ENCODE assay signal across 16 cellular contexts in the genomic region with DNA sequence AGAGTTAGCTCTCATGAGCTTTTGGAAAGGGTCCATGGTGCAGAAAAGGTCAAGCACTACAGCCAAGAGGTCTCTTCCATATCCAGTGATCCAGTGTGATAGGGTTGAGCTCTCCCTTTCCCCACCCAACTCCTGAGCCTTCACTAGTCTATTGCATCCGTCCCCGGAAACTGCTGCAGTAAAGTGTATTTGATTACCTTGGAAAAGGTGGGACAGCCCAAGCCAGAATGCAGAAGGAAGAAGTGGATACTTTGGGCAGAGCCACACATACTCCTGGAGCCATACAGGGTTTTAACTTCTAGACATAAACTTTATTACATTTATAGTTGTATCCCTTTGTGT. TPM values are rescaled to one million over a fixed set of nuclear protein-coding genes. Genes with fewer than 3 reads are reported as not detected.
DNase-seq lines count a peak whose midpoint lies in the region; ATAC-seq and TF ChIP-seq lines count a peak whose summit lies in the region.
"Had no signal": no experiment of that assay in that cellular context is flagged by ENCODE, and none has a peak within 500 bp of the region (broad histone marks: within the 10 kb centered on the region; RNA-seq: fewer than 3 reads in every experiment).

No MANE protein-coding gene starts in this region.

- peak overlapping the region in 6 of 8 donors; percentile 32 to 88 (median 66) for H3K27ac Mint-ChIP-seq in CD8-positive, alpha-beta memory T cell
- H3K27ac Mint-ChIP-seq in memory B cell: peak overlapping the region; percentile 76
- H3K27ac Mint-ChIP-seq in stimulated activated memory B cell treated with anti-CD40 and anti-IgM and Interleukin-4, amounts not matched to agents 10 μg/mL and 1 μg/mL and 100 μg/mL, for 72 hours: peak overlapping the region; percentile 78
- H3K27ac Mint-ChIP-seq in nephron progenitor cell: no peak overlapping the region
- H3K27ac Mint-ChIP-seq: activated CD4-positive, alpha-beta T cell treated with anti-CD3 and anti-CD28 coated beads, Interleukin-2, amount 10 ng/mL, durations not matched to agents 24 days and 14 days had no signal

- peaks cover 3 to 78% (median 18%) of the 10 kb centered on the region in 3 donors for H3K36me3 Mint-ChIP-seq in CD8-positive, alpha-beta memory T cell
- H3K36me3 Mint-ChIP-seq in memory B cell (peaks cover 34% of the 10 kb centered on the region), nephron progenitor cell (ENCODE audit: low read depth) (peaks cover 17% of the 10 kb centered on the region)
- peaks cover 49% of the 10 kb centered on the region for H3K36me3 Mint-ChIP-seq in stimulated activated memory B cell treated with anti-CD40 and anti-IgM and Interleukin-4, amounts not matched to agents 10 μg/mL and 1 μg/mL and 100 μg/mL, for 72 hours

- no peaks in the 10 kb centered on the region for H3K9me3 Mint-ChIP-seq in CD8-positive, alpha-beta memory T cell
- H3K9me3 Mint-ChIP-seq in memory B cell (no peaks in the 10 kb centered on the region), nephron progenitor cell (no peaks in the 10 kb centered on the region)
- no peaks in the 10 kb centered on the region for H3K9me3 Mint-ChIP-seq in stimulated activated memory B cell treated with anti-CD40 and anti-IgM and Interleukin-4, amounts not matched to agents 10 μg/mL and 1 μg/mL and 100 μg/mL, for 72 hours
- H3K9me3 Mint-ChIP-seq: activated CD4-positive, alpha-beta T cell treated with anti-CD3 and anti-CD28 coated beads, Interleukin-2, amount 10 ng/mL, durations not matched to agents 24 days and 14 days had no signal

- POLR2A ChIA-PET in CD8-positive, alpha-beta memory T cell (lab: Charles Lee): interaction anchor here (0.7 to 4.8 kb wide), 4 partner anchors 10 to 82 kb away, joined by 3 to 41 read pairs (median 4); partner anchors contain the start of gene TMBIM1

- H3K4me1 Mint-ChIP-seq in CD8-positive, alpha-beta memory T cell: peaks cover 33 to 57% (median 34%) of the 10 kb centered on the region in 3 donors
- H3K4me1 Mint-ChIP-seq in memory B cell (peaks cover 43% of the 10 kb centered on the region), nephron progenitor cell (peaks cover 28% of the 10 kb centered on the region)
- H3K4me1 Mint-ChIP-seq in stimulated activated memory B cell treated with anti-CD40 and anti-IgM and Interleukin-4, amounts not matched to agents 10 μg/mL and 1 μg/mL and 100 μg/mL, for 72 hours: peaks cover 66% of the 10 kb centered on the region

- peaks cover 53% of the 10 kb centered on the region for H3K36me3 ChIP-seq in CD8-positive, alpha-beta memory T cell (ENCODE audit: insufficient read depth, low read length)

- peak overlapping the region in 1 of 7 donors; percentile 53 for H3K4me3 Mint-ChIP-seq in CD8-positive, alpha-beta memory T cell
- H3K4me3 Mint-ChIP-seq in memory B cell (peak overlapping the region; percentile 56), nephron progenitor cell (no peak overlapping the region)
- H3K4me3 Mint-ChIP-seq in stimulated activated memory B cell treated with anti-CD40 and anti-IgM and Interleukin-4, amounts not matched to agents 10 μg/mL and 1 μg/mL and 100 μg/mL, for 72 hours: no peak overlapping the region
- H3K4me3 Mint-ChIP-seq: activated CD4-positive, alpha-beta T cell treated with anti-CD3 and anti-CD28 coated beads, Interleukin-2, amount 10 ng/mL, durations not matched to agents 24 days and 14 days had no signal

- H3K27ac ChIP-seq in CD8-positive, alpha-beta memory T cell (ENCODE audit: low read depth, low read length): no peak overlapping the region
- H3K27ac ChIP-seq in VCaP: peak overlapping the region; percentile 66; the same call in 1 of the 2 replicates
- H3K27ac ChIP-seq: C4-2B, cardiac muscle cell had no signal

- TF ChIP-seq CTCF in VCaP (conservative IDR thresholded peaks at IDR 0.05): no peak
- no peak for TF ChIP-seq CTCF in nephron progenitor cell (IDR thresholded peaks at IDR 0.05)

- no peaks in the 10 kb centered on the region for H3K27me3 Mint-ChIP-seq in CD8-positive, alpha-beta memory T cell
- no peaks in the 10 kb centered on the region for H3K27me3 Mint-ChIP-seq in memory B cell
- H3K27me3 Mint-ChIP-seq in stimulated activated memory B cell treated with anti-CD40 and anti-IgM and Interleukin-4, amounts not matched to agents 10 μg/mL and 1 μg/mL and 100 μg/mL, for 72 hours: no peaks in the 10 kb centered on the region
- H3K27me3 Mint-ChIP-seq in nephron progenitor cell (ENCODE audit: low read depth, poor library complexity): no peaks in the 10 kb centered on the region

- no peaks in the 10 kb centered on the region for H3K9me3 ChIP-seq in CD8-positive, alpha-beta memory T cell (ENCODE audit: low read length)

- H3K4me3 ChIP-seq in CD8-positive, alpha-beta memory T cell (ENCODE audit: low read length): no peak overlapping the region
- H3K4me3 ChIP-seq: cardiac muscle cell had no signal

- CTCF ChIA-PET in CD8-positive, alpha-beta memory T cell (lab: Charles Lee): interaction anchor here (0.8 to 8.4 kb wide), 12 partner anchors 10 to 132 kb away, joined by 3 to 144 read pairs (median 6); partner anchors contain the start of genes CATIP and TMBIM1

- no peaks in the 10 kb centered on the region for H3K27me3 ChIP-seq in CD8-positive, alpha-beta memory T cell (ENCODE audit: insufficient read depth, low read length, poor library complexity, severe bottlenecking)
- H3K27me3 ChIP-seq: cardiac muscle cell had no signal

- ATAC-seq in memory B cell (ENCODE audit: low read depth): no peak
- no peak for ATAC-seq in stimulated activated memory B cell treated with anti-CD40 and anti-IgM and Interleukin-4, amounts not matched to agents 10 μg/mL and 1 μg/mL and 100 μg/mL, for 72 hours
- ATAC-seq: left lobe of liver had no signal

- DNase-seq in CD8-positive, alpha-beta memory T cell: no peak
- no peak for DNase-seq in memory B cell (ENCODE audit: low spot score in 2 of 2)
- no peak for DNase-seq in dedifferentiated amniotic fluid mesenchymal stem cell (ENCODE audit: extremely low spot score)
- DNase-seq in nephron progenitor cell: no peak
- no peak for DNase-seq in NCI-H774 (lab: John Stamatoyannopoulos, UW)
- DNase-seq: activated CD4-positive, alpha-beta T cell treated with anti-CD3 and anti-CD28 coated beads, Interleukin-2, amount 10 ng/mL, durations not matched to agents 24 days and 14 days; activated effector memory CD4-positive, alpha-beta T cell treated with anti-CD3 and anti-CD28 coated beads, Interleukin-2, amount 50 U/mL, for 16 hours; Karpas-422; NCI-H1694; NCI-H526; stimulated activated CD4-positive, alpha-beta T cell treated with anti-CD3 and anti-CD28 coated beads, Interleukin-15, amount 100 ng/mL, for 24 hours had no signal

- H3K4me1 ChIP-seq in CD8-positive, alpha-beta memory T cell (ENCODE audit: insufficient read depth, low read length): peaks cover 31% of the 10 kb centered on the region

RNA-seq across cellular contexts. Expression of gene PNKD, which starts 3.6 kb away (rescaled TPM):
- 10 to 100 TPM; 26.8 to 31.6 TPM for total RNA-seq in CD8-positive, alpha-beta memory T cell
- 111 TPM for polyA plus RNA-seq in CD8-positive, alpha-beta memory T cell

RNA-seq across cellular contexts. Expression of gene AAMP, which starts 3.9 kb away (rescaled TPM):
- 10 to 100 TPM; 94.8 to 95.2 TPM for total RNA-seq in CD8-positive, alpha-beta memory T cell
- 86.1 TPM for polyA plus RNA-seq in CD8-positive, alpha-beta memory T cell

RNA-seq across cellular contexts. Expression of gene GPBAR1, which starts 13.1 kb away (rescaled TPM):
- total RNA-seq in CD8-positive, alpha-beta memory T cell: under 1 TPM; 0.51 to 0.72 TPM
- not detected for polyA plus RNA-seq in CD8-positive, alpha-beta memory T cell

RNA-seq across cellular contexts. Expression of gene TMBIM1, which starts 18.4 kb away (rescaled TPM):
- 10 to 100 TPM; 82.3 to 92.3 TPM for total RNA-seq in CD8-positive, alpha-beta memory T cell
- polyA plus RNA-seq in CD8-positive, alpha-beta memory T cell: 149 TPM

RNA-seq across cellular contexts. Expression of gene ARPC2, which starts 56.9 kb away (rescaled TPM):
- total RNA-seq in CD8-positive, alpha-beta memory T cell: 100 to 1,000 TPM; 575 to 600 TPM
- 970 TPM for polyA plus RNA-seq in CD8-positive, alpha-beta memory T cell
